Comparison of ENCODE assay signal across 11 cellular contexts in the genomic region with DNA sequence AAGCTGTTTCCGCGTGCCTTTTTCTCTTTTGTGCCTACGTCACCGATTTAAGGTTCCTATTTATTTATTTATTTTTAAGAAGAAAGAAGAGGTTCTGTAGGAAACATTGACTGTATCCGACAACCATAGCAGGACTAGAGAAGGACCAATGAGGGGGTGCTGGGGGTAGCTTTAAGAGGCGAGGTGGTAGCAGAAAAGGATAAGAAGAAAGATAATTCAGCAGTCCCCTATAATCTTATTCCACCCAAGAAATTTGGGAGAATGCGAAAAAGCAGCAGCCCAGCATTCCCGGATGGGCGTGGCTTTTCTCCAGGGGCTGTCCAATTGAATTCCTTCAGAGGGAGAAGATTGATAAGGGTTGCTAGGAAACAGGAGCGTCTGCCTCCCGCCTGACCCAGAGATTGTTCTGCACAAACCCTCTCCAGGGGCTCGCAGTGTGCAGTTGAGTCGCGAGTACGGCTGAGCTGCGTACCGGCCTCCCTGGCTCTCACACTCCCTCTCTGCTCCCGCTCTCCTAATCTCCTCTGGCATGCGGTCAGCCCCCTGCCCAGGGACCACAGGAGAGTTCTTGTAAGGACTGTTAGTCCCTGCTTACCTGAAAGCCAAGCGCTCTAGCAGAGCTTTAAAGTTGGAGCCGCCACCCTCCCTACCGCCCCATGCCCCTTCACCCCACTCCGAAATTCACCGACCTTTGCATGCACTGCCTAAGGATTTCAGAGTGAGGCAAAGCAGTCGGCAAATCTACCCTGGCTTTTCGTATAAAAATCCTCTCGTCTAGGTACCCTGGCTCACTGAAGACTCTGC.
A peak's percentile ranks its signal among the peaks of the same experiment; 100 is the strongest.
DNase-seq lines count a peak whose midpoint lies in the region; ATAC-seq lines count a peak whose summit lies in the region.
"Had no signal": no experiment of that assay in that cellular context is flagged by ENCODE, and none has a peak within 500 bp of the region (broad histone marks: within the 10 kb centered on the region; RNA-seq: fewer than 3 reads in every experiment).

A gene (plus strand): TSS at position 432 of the 804 bp plus-strand sequence. CDS start 121,237 bp downstream, outside the sequence.

- intact Hi-C loops in head of caudate nucleus (cut with DNase I): no loop called here

- DNase-seq in D341Med (ENCODE audit: low spot score) (peak; percentile 69), NCI-H69 (lab: John Stamatoyannopoulos, UW) (peak; percentile 66), head of caudate nucleus (peak; percentile 80 to 97 (median 92)), nucleus accumbens (lab: John Stamatoyannopoulos, UW) (peak in 55 of 56 donors; percentile 35 to 94 (median 80)), hepatic stellate cell (ENCODE audit: low spot score) (no peak), NCI-H128 (lab: John Stamatoyannopoulos, UW; ENCODE audit: unreplicated experiment) (no peak)
- DNase-seq: activated CD8-positive, alpha-beta memory T cell treated with anti-CD3 and anti-CD28 coated beads, Interleukin-2, amount 50 U/mL, for 4 hours; CD4-positive, CD25-positive, alpha-beta regulatory T cell; immature natural killer cell had no signal

- no peak for ATAC-seq in HG02798 (IDR thresholded peaks at IDR 0.05; ENCODE audit: poor library complexity, unreplicated experiment)
- ATAC-seq in GM18498 (IDR thresholded peaks at IDR 0.05; ENCODE audit: unreplicated experiment): no peak

Comparison
In these comparisons a context has a peak if more than half of its experiments do, and no peak if none do; other contexts are left out.
1. DNase-seq: peak in D341Med (single experiment), NCI-H69 (single experiment), head of caudate nucleus (42 of 42) and nucleus accumbens (55 of 56); none in hepatic stellate cell (single experiment) and NCI-H128 (single experiment).